In genomic region chr2:113823729-113824595, GRCh38 we compare ENCODE assay signal across 31 cellular contexts.
"Had no signal": no experiment of that assay in that cellular context is flagged by ENCODE, and none has a peak within 500 bp of the region (broad histone marks: within the 10 kb centered on the region; RNA-seq: fewer than 3 reads in every experiment).

No MANE protein-coding gene starts in this region.

- H3K27ac ChIP-seq: brain microvascular endothelial cell, SK-N-MC, WERI-Rb-1 had no signal

- H3K27me3 ChIP-seq: brain microvascular endothelial cell had no signal

- ATAC-seq: activated CD8-positive, alpha-beta memory T cell treated with anti-CD3 and anti-CD28 coated beads, Interleukin-2, amount 10 ng/mL, durations not matched to agents 7 days and 5 days; PC-3 had no signal

- H3K36me3 ChIP-seq: brain microvascular endothelial cell, WERI-Rb-1 had no signal

- FAIRE-seq: RCC 7860 had no signal

- DNase-seq: activated CD4-positive, alpha-beta memory T cell treated with anti-CD3 and anti-CD28 coated beads, Interleukin-2, amount 10 ng/mL, durations not matched to agents 7 days and 5 days; activated CD4-positive, alpha-beta T cell treated with anti-CD3 and anti-CD28 coated beads for 1 hour; activated CD4-positive, alpha-beta T cell treated with anti-CD3 and anti-CD28 coated beads for 48 hours; activated CD4-positive, CD25-positive, alpha-beta regulatory T cell; activated CD8-positive, alpha-beta memory T cell treated with anti-CD3 and anti-CD28 coated beads for 24 hours; activated CD8-positive, alpha-beta memory T cell treated with anti-CD3 and anti-CD28 coated beads, Interleukin-2, amount 10 ng/mL, durations not matched to agents 7 days and 5 days; activated CD8-positive, alpha-beta memory T cell treated with anti-CD3 and anti-CD28 coated beads, Interleukin-2, amount 50 U/mL, for 48 hours; activated effector memory CD4-positive, alpha-beta T cell treated with Interleukin-2 at 50 U/mL for 16 hours; activated naive CD4-positive, alpha-beta T cell; activated naive CD4-positive, alpha-beta T cell treated with anti-CD3 and anti-CD28 coated beads, Interleukin-2, amount 50 U/mL, for 16 hours; activated naive CD8-positive, alpha-beta T cell treated with anti-CD3 and anti-CD28 coated beads for 36 hours; activated T-cell treated with anti-CD3 and anti-CD28 coated beads, Interleukin-2, amount 50 U/mL, for 48 hours; amniotic stem cell; aorta; brain microvascular endothelial cell; central memory CD4-positive, alpha-beta T cell; Karpas-422; NCI-H1105; NCI-H1417 treated with DMSO at 0.1 percent for 48 hours; NCI-H187 treated with DMSO at 0.1 percent for 48 hours; NCI-H2081; NCI-H2171 treated with DMSO at 0.1 percent for 48 hours; NCI-H2227 treated with DMSO at 0.1 percent for 48 hours; NCI-H446 treated with DMSO at 0.1 percent for 48 hours; NCI-H524 treated with DMSO at 0.1 percent for 48 hours; PC-3; Right ventricle myocardium superior; T1000; WERI-Rb-1 had no signal

- H3K4me3 ChIP-seq: SK-N-MC had no signal
